In the genomic region with DNA sequence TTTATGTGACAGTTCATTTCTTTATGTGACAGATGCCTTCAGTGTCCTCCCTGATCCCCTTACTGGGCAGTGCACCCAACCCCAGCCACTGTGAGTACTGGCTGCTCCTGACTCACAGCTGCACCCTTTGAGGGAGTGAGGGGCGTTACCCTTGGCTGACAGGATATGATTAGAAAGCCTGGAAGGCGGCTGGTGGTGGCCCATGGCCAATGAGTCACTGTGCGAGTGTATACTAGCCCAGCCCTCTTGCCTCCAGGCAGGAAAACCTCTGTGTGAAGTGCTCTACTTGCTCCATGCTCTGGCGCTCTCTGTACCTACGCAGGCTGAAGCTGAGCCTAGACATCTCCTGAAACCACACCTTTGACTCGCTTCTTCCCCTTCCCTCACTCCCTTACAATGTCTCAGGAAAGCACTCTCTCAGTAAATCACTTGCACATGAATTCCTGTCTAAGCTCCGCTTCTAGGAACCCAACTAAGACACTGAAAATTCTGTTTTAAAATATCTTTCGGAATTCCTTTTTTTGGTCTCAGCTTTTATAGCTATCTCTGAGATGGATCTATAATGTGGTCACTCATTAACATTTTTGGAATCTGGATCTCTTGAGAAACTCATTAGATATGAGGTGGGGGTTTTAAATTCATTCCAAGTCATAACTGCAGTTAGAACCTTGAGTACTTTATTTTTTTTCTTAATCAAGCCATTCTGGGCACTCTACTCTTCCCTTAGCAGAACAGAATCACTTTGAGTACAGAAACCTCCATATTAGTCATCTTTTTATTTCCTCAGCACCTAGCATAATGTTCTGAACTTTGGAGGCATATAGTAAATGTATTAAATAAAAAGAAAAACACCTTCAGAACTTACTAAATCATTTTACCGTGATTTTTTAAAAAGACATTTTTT, we compare ENCODE assay signal across 8 cellular contexts. TPM values are rescaled to one million over a fixed set of nuclear protein-coding genes. Genes with fewer than 3 reads are reported as not detected.
DNase-seq lines count a peak whose midpoint lies in the region; ATAC-seq and TF ChIP-seq lines count a peak whose summit lies in the region.

No MANE protein-coding gene starts in this region.

- DNase-seq in activated T-cell treated with anti-CD3 and anti-CD28 coated beads for 24 hours (ENCODE audit: low read depth) (peak; percentile 4), activated T-cell treated with anti-CD3 and anti-CD28 coated beads for 4 hours (no peak), NCI-H446 (lab: John Stamatoyannopoulos, UW) (peak; percentile 70 to 83), cardiac fibroblast (ENCODE audit: low read depth in 2 of 2) (peak; percentile 92 to 98), right lobe of liver (peak in 1 of 3 donors; percentile 55), upper lobe of left lung (peak in 1 of 2 donors; percentile 86), NOMO-1 (lab: John Stamatoyannopoulos, UW; ENCODE audit: unreplicated experiment in 2 of 2) (no peak), activated gamma-delta T cell (lab: John Stamatoyannopoulos, UW) (no peak)

- no peaks in the 10 kb centered on the region for H3K9me3 ChIP-seq in right lobe of liver
- H3K9me3 ChIP-seq in upper lobe of left lung = no peaks in the 10 kb centered on the region

- no peak overlapping the region for H3K27ac ChIP-seq in right lobe of liver
- H3K27ac ChIP-seq in upper lobe of left lung = no peak overlapping the region

- no peak for TF ChIP-seq POLR2A in right lobe of liver (IDR thresholded peaks at IDR 0.05)
- no peak for TF ChIP-seq POLR2A in upper lobe of left lung (IDR thresholded peaks at IDR 0.05)

- H3K36me3 ChIP-seq in right lobe of liver = no peaks in the 10 kb centered on the region
- H3K36me3 ChIP-seq in upper lobe of left lung = no peaks in the 10 kb centered on the region

- 66% methylated on average over 8 of the region's 9 CpGs for WGBS in right lobe of liver (ENCODE audit: insufficient coverage, low coverage, low lambda C conversion rate, missing lambda C conversion rate)
- WGBS in upper lobe of left lung, 2 donors = 55 to 65% methylated on average over 9 of the region's 9 CpGs

- H3K27me3 ChIP-seq in right lobe of liver = no peaks in the 10 kb centered on the region
- no peaks in the 10 kb centered on the region for H3K27me3 ChIP-seq in upper lobe of left lung

- peak; percentile 36 to 98 (median 50) for ATAC-seq in right lobe of liver
- ATAC-seq in upper lobe of left lung (ENCODE audit: low FRiP score in 2 of 2) = peak; percentile 82 to 100

- intact Hi-C loops in right lobe of liver (cut with DNase I) = no loop called here

- TF ChIP-seq CTCF in cardiac fibroblast (IDR thresholded peaks at IDR 0.05; ENCODE audit: low read depth, low read length) (no peak), right lobe of liver (IDR thresholded peaks at IDR 0.05) (no peak), upper lobe of left lung (IDR thresholded peaks at IDR 0.05) (no peak)

- TF ChIP-seq EP300 in upper lobe of left lung (IDR thresholded peaks at IDR 0.05) = no peak

- H3K4me3 ChIP-seq in cardiac fibroblast (replicated peaks in 1 of 2; ENCODE audit: low read depth in 2 of 2, low read length in 2 of 2) (peak overlapping the region in 1 of 2 donors; percentile 27), right lobe of liver (no peak overlapping the region), upper lobe of left lung (no peak overlapping the region)

- H3K4me1 ChIP-seq in right lobe of liver = no peaks in the 10 kb centered on the region
- H3K4me1 ChIP-seq in upper lobe of left lung = peaks cover 0 to 7% (median 0%) of the 10 kb centered on the region in 4 donors

RNA-seq across cellular contexts. Expression of a gene that starts 25.3 kb away (rescaled TPM):
- total RNA-seq in right lobe of liver = 10 to 100 TPM; 12.1 to 18.6 (median 14.2) TPM
- 10 to 100 TPM; 13.5 to 56.0 (median 31.4) TPM for total RNA-seq in upper lobe of left lung

Comparison
In these comparisons a context has a peak if more than half of its experiments do, and no peak if none do; other contexts are left out.
1. DNase-seq: peak in activated T-cell treated with anti-CD3 and anti-CD28 coated beads for 24 hours (single experiment), NCI-H446 (2 of 2) and cardiac fibroblast (2 of 2); none in activated T-cell treated with anti-CD3 and anti-CD28 coated beads for 4 hours (single experiment), NOMO-1 (0 of 2) and activated gamma-delta T cell (single experiment).